8 cellular contexts compared by ENCODE assay signal in genomic region chr6:31952140-31952805, GRCh38. TPM values are rescaled to one million over a fixed set of nuclear protein-coding genes. Genes with fewer than 3 reads are reported as not detected.
DNase-seq lines count a peak whose midpoint lies in the region; ATAC-seq, FAIRE-seq and TF ChIP-seq lines count a peak whose summit lies in the region.

No MANE protein-coding gene starts in this region.

- DNase-seq in CD1c-positive myeloid dendritic cell (ENCODE audit: extremely low spot score) (peak; percentile 75), HCEC 1CT (peak; percentile 57), SK-N-DZ (ENCODE audit: low spot score) (peak; percentile 46), colonic mucosa (peak; percentile 66), HepG2 (ENCODE audit: low spot score) (peak; percentile 71), superior temporal gyrus (ENCODE audit: extremely low spot score) (peak; percentile 80)

- TF ChIP-seq EP300 in HepG2 (IDR thresholded peaks at IDR 0.05; ENCODE audit: low read depth in 2 of 2, low read length in 2 of 2) (no peak), HepG2 (CRISPR knock-in tag; IDR thresholded peaks at IDR 0.05; ENCODE audit: borderline replicate concordance) (no peak)

- no peak overlapping the region for H3K27ac ChIP-seq in colonic mucosa
- peak overlapping the region; percentile 27 for H3K27ac ChIP-seq in HepG2 (ENCODE audit: extremely low read length, insufficient read depth, low read length)

- no peak for TF ChIP-seq POLR2A in HepG2 (IDR thresholded peaks at IDR 0.05; ENCODE audit: insufficient read depth in 1 of 2, low read depth in 2 of 2, low read length in 2 of 2)

- TF ChIP-seq CTCF in colonic mucosa (IDR thresholded peaks at IDR 0.05) (peak; percentile 66), HepG2 (CRISPR knock-in tag; IDR thresholded peaks at IDR 0.05) (peak; percentile 93)

- H3K4me1 ChIP-seq in colonic mucosa (no peaks in the 10 kb centered on the region), HepG2 (ENCODE audit: insufficient read depth, low read length) (peaks cover 38% of the 10 kb centered on the region)

- H3K4me2 ChIP-seq in HepG2 (ENCODE audit: low read depth, low read length) = no peak overlapping the region

- POLR2A ChIA-PET in HepG2 (lab: Yijun Ruan, JAX) = interaction anchor here (0.5 to 6.3 kb wide), 34 partner anchors 10 to 297 kb away, joined by 3 to 69 read pairs (median 6); partner anchors contain the start of genes APOM, C2, DXO and EHMT2

- H3K27me3 ChIP-seq in colonic mucosa = no peaks in the 10 kb centered on the region
- H3K27me3 ChIP-seq in HepG2 (ENCODE audit: control insufficient read depth in 1 of 2, insufficient read depth in 2 of 2, low read length in 2 of 2) = no peaks in the 10 kb centered on the region

- H4K20me1 ChIP-seq in HepG2 (ENCODE audit: insufficient read depth, low read length) = no peaks in the 10 kb centered on the region

- H3K36me3 ChIP-seq in colonic mucosa (peaks cover 11% of the 10 kb centered on the region), HepG2 (replicated peaks in 1 of 2; ENCODE audit: control insufficient read depth in 1 of 2, insufficient read depth in 2 of 2, low read length in 2 of 2) (peaks cover 43 to 93% of the 10 kb centered on the region in 2 experiments)

- H3K9me3 ChIP-seq in colonic mucosa (no peaks in the 10 kb centered on the region), HepG2 (ENCODE audit: low read length) (no peaks in the 10 kb centered on the region)

- ATAC-seq in HepG2 (peak; percentile 88), HG03097 (IDR thresholded peaks at IDR 0.05; ENCODE audit: low FRiP score, unreplicated experiment) (no peak), HG02763 (IDR thresholded peaks at IDR 0.05; ENCODE audit: unreplicated experiment) (no peak)

- H3K9ac ChIP-seq in colonic mucosa (ENCODE audit: low read depth in 2 of 2, low read length in 2 of 2) (no peak overlapping the region), HepG2 (ENCODE audit: insufficient read depth, low read depth, low read length) (0 out of 2 replicates have a peak overlapping the region, but pooled peaks have one; percentile 2)

- no peak overlapping the region for H2AFZ ChIP-seq in HepG2 (ENCODE audit: low read length)

- BruUV-seq in HepG2 (replicated peaks; lab: Mats Ljungman, UMichigan) = no TSS peak

- no peak overlapping the region for H3K4me3 ChIP-seq in colonic mucosa
- H3K4me3 ChIP-seq in HepG2 (replicated peaks in 1 of 3; ENCODE audit: insufficient read depth in 1 of 3, low read depth in 2 of 3, low read length in 3 of 3) = no peak overlapping the region

- WGBS in HepG2 (ENCODE audit: low lambda C conversion rate) = 32% methylated on average over 5 of the region's 5 CpGs

- CTCF ChIA-PET in HepG2 (lab: Yijun Ruan, JAX; ENCODE audit: low intra/inter-chr PET ratio, low total read pairs) = interaction anchor here (1.0 to 1.5 kb wide), 6 partner anchors 12 to 272 kb away, joined by 3 to 6 read pairs (median 4); partner anchors contain the start of genes LY6G5C and ZBTB12

- intact Hi-C loops in colonic mucosa (cut with DNase I) (loop anchor here (5.0 to 10.0 kb wide), 3 partner anchors 50 to 277 kb away; partner anchors contain the start of genes SAPCD1 and ZBTB12), HepG2 (cut with micrococcal nuclease; ENCODE audit: unreplicated experiment) (loop anchor here (1.0 to 10.0 kb wide), 4 partner anchors 29 to 117 kb away; partner anchors contain the start of gene ZBTB12)

- peak; percentile 99 for FAIRE-seq in HepG2 (lab: Jason Lieb, UNC)

- peak; percentile 97 for TF ChIP-seq RAD21 in HepG2 (CRISPR knock-in tag; IDR thresholded peaks at IDR 0.05)

- in situ Hi-C loops in HepG2 (cut with HindIII; ENCODE audit: extremely low pct_ligation_motif_present, low pct_unique_long_range_greater_than_20kb) = no loop called here

- H3K79me2 ChIP-seq in HepG2 (ENCODE audit: insufficient read depth, low read length) = peaks cover 13% of the 10 kb centered on the region

RNA-seq across cellular contexts. Expression of gene CFB, which starts 6.4 kb away (rescaled TPM):
- polyA plus RNA-seq in SK-N-DZ (2014; cell fraction: cytosol; rRNA removed) = not detected in 2 replicates
- 0.42 TPM in 1 of 2 replicates, not detected in the other for polyA plus RNA-seq in SK-N-DZ (2014; cell fraction: nucleus; rRNA removed)
- total RNA-seq in colonic mucosa (10 to 100 TPM; 20.4 to 60.6 TPM), HepG2 (2016; rRNA removed; fragmentation: Illumina TruSeq; extraction: Trizol) (71.1 and 171 TPM in 2 replicates)
- total RNA-seq in HepG2 (2016; cell fraction: cytosol; rRNA removed; fragmentation: Illumina TruSeq; extraction: Trizol; ENCODE audit: low read depth) = 36.8 and 37.7 TPM in 2 replicates
- 65.1 and 180 TPM in 2 replicates for total RNA-seq in HepG2 (2016; cell fraction: insoluble cytoplasmic fraction; rRNA removed; fragmentation: Illumina TruSeq; extraction: Trizol)
- total RNA-seq in HepG2 (2016; cell fraction: membrane; rRNA removed; fragmentation: Illumina TruSeq; extraction: Trizol) = 37.5 and 44.4 TPM in 2 replicates
- total RNA-seq in HepG2 (2016; cell fraction: nucleus; rRNA removed; fragmentation: Illumina TruSeq; extraction: Trizol) = 202 and 235 TPM in 2 replicates
- 513 and 772 TPM in 2 replicates for polyA plus RNA-seq in HepG2 (2011; rRNA removed)
- 355 and 506 TPM in 2 replicates for polyA plus RNA-seq in HepG2 (2011; cell fraction: cytosol; rRNA removed)
- 3,065 and 3,175 TPM in 2 replicates for polyA plus RNA-seq in HepG2 (2011; cell fraction: nucleus; rRNA removed)
- 460 and 611 TPM in 2 replicates for polyA plus RNA-seq in HepG2 (2012)
- 25.3 and 27.9 TPM in 2 replicates for polyA plus RNA-seq in HepG2 (2016; cell fraction: cytosol; fragmentation: Illumina TruSeq; extraction: Trizol; ENCODE audit: low read depth)
- 66.3 and 72.4 TPM in 2 replicates for polyA plus RNA-seq in HepG2 (2016; cell fraction: insoluble cytoplasmic fraction; fragmentation: Illumina TruSeq; extraction: Trizol; ENCODE audit: low read depth)
- 31.9 and 32.4 TPM in 2 replicates for polyA plus RNA-seq in HepG2 (2016; cell fraction: membrane; fragmentation: Illumina TruSeq; extraction: Trizol; ENCODE audit: low read depth)
- 450 and 455 TPM in 2 replicates for polyA plus RNA-seq in HepG2 (2016; cell fraction: nucleus; fragmentation: Illumina TruSeq; extraction: Trizol; ENCODE audit: insufficient read depth, low read depth)
- 88.1 and 583 TPM in 2 replicates for polyA minus RNA-seq in HepG2 (2011; rRNA and poly(A)+ RNA removed; ENCODE audit: low replicate concordance)
- 179 and 284 TPM in 2 replicates for polyA minus RNA-seq in HepG2 (2011; cell fraction: cytosol; rRNA and poly(A)+ RNA removed)
- 584 and 876 TPM in 2 replicates for polyA minus RNA-seq in HepG2 (2011; cell fraction: nucleus; rRNA and poly(A)+ RNA removed)

RNA-seq across cellular contexts. Expression of gene NELFE, which starts 6.5 kb away (rescaled TPM):
- 146 and 170 TPM in 2 replicates for polyA plus RNA-seq in SK-N-DZ (2014; cell fraction: cytosol; rRNA removed)
- 120 and 128 TPM in 2 replicates for polyA plus RNA-seq in SK-N-DZ (2014; cell fraction: nucleus; rRNA removed)
- 10 to 100 TPM; 50.3 to 55.6 TPM for total RNA-seq in colonic mucosa
- 69.8 and 80.4 TPM in 2 replicates for total RNA-seq in HepG2 (2016; rRNA removed; fragmentation: Illumina TruSeq; extraction: Trizol)
- 16.4 and 17.3 TPM in 2 replicates for total RNA-seq in HepG2 (2016; cell fraction: cytosol; rRNA removed; fragmentation: Illumina TruSeq; extraction: Trizol; ENCODE audit: low read depth)
- 74.0 and 80.6 TPM in 2 replicates for total RNA-seq in HepG2 (2016; cell fraction: insoluble cytoplasmic fraction; rRNA removed; fragmentation: Illumina TruSeq; extraction: Trizol)
- total RNA-seq in HepG2 (2016; cell fraction: membrane; rRNA removed; fragmentation: Illumina TruSeq; extraction: Trizol) = 26.9 and 28.4 TPM in 2 replicates
- total RNA-seq in HepG2 (2016; cell fraction: nucleus; rRNA removed; fragmentation: Illumina TruSeq; extraction: Trizol) = 42.0 and 51.8 TPM in 2 replicates
- 51.3 and 57.3 TPM in 2 replicates for polyA plus RNA-seq in HepG2 (2011; rRNA removed)
- 47.6 and 49.7 TPM in 2 replicates for polyA plus RNA-seq in HepG2 (2011; cell fraction: cytosol; rRNA removed)
- polyA plus RNA-seq in HepG2 (2011; cell fraction: nucleus; rRNA removed) = 88.2 and 90.6 TPM in 2 replicates
- polyA plus RNA-seq in HepG2 (2012) = 44.8 and 55.5 TPM in 2 replicates
- 23.1 and 27.4 TPM in 2 replicates for polyA plus RNA-seq in HepG2 (2016; cell fraction: cytosol; fragmentation: Illumina TruSeq; extraction: Trizol; ENCODE audit: low read depth)
- polyA plus RNA-seq in HepG2 (2016; cell fraction: insoluble cytoplasmic fraction; fragmentation: Illumina TruSeq; extraction: Trizol; ENCODE audit: low read depth) = 108 and 114 TPM in 2 replicates
- 26.7 and 29.7 TPM in 2 replicates for polyA plus RNA-seq in HepG2 (2016; cell fraction: membrane; fragmentation: Illumina TruSeq; extraction: Trizol; ENCODE audit: low read depth)
- 92.2 and 97.8 TPM in 2 replicates for polyA plus RNA-seq in HepG2 (2016; cell fraction: nucleus; fragmentation: Illumina TruSeq; extraction: Trizol; ENCODE audit: insufficient read depth, low read depth)
- polyA minus RNA-seq in HepG2 (2011; rRNA and poly(A)+ RNA removed; ENCODE audit: low replicate concordance) = 21.2 and 60.8 TPM in 2 replicates
- polyA minus RNA-seq in HepG2 (2011; cell fraction: cytosol; rRNA and poly(A)+ RNA removed) = 19.5 and 20.9 TPM in 2 replicates
- polyA minus RNA-seq in HepG2 (2011; cell fraction: nucleus; rRNA and poly(A)+ RNA removed) = 23.2 and 28.1 TPM in 2 replicates

RNA-seq across cellular contexts. Expression of gene SKIC2, which starts 6.7 kb away (rescaled TPM):
- polyA plus RNA-seq in SK-N-DZ (2014; cell fraction: cytosol; rRNA removed) = 31.3 and 31.4 TPM in 2 replicates
- polyA plus RNA-seq in SK-N-DZ (2014; cell fraction: nucleus; rRNA removed) = 195 and 266 TPM in 2 replicates
- total RNA-seq in colonic mucosa (10 to 100 TPM; 52.5 to 81.1 TPM), HepG2 (2016; rRNA removed; fragmentation: Illumina TruSeq; extraction: Trizol) (59.7 and 67.1 TPM in 2 replicates)
- total RNA-seq in HepG2 (2016; cell fraction: cytosol; rRNA removed; fragmentation: Illumina TruSeq; extraction: Trizol; ENCODE audit: low read depth) = 7.6 and 9.8 TPM in 2 replicates
- total RNA-seq in HepG2 (2016; cell fraction: insoluble cytoplasmic fraction; rRNA removed; fragmentation: Illumina TruSeq; extraction: Trizol) = 53.4 and 70.9 TPM in 2 replicates
- total RNA-seq in HepG2 (2016; cell fraction: membrane; rRNA removed; fragmentation: Illumina TruSeq; extraction: Trizol) = 13.4 and 14.4 TPM in 2 replicates
- total RNA-seq in HepG2 (2016; cell fraction: nucleus; rRNA removed; fragmentation: Illumina TruSeq; extraction: Trizol) = 77.4 and 85.4 TPM in 2 replicates
- 68.4 and 76.1 TPM in 2 replicates for polyA plus RNA-seq in HepG2 (2011; rRNA removed)
- polyA plus RNA-seq in HepG2 (2011; cell fraction: cytosol; rRNA removed) = 18.2 and 29.4 TPM in 2 replicates
- polyA plus RNA-seq in HepG2 (2011; cell fraction: nucleus; rRNA removed) = 625 and 693 TPM in 2 replicates
- polyA plus RNA-seq in HepG2 (2012) = 56.2 and 67.8 TPM in 2 replicates
- 4.6 and 5.9 TPM in 2 replicates for polyA plus RNA-seq in HepG2 (2016; cell fraction: cytosol; fragmentation: Illumina TruSeq; extraction: Trizol; ENCODE audit: low read depth)
- 42.8 and 43.4 TPM in 2 replicates for polyA plus RNA-seq in HepG2 (2016; cell fraction: insoluble cytoplasmic fraction; fragmentation: Illumina TruSeq; extraction: Trizol; ENCODE audit: low read depth)
- 9.6 and 10.0 TPM in 2 replicates for polyA plus RNA-seq in HepG2 (2016; cell fraction: membrane; fragmentation: Illumina TruSeq; extraction: Trizol; ENCODE audit: low read depth)
- polyA plus RNA-seq in HepG2 (2016; cell fraction: nucleus; fragmentation: Illumina TruSeq; extraction: Trizol; ENCODE audit: insufficient read depth, low read depth) = 189 and 193 TPM in 2 replicates
- polyA minus RNA-seq in HepG2 (2011; rRNA and poly(A)+ RNA removed; ENCODE audit: low replicate concordance) = 100 and 116 TPM in 2 replicates
- polyA minus RNA-seq in HepG2 (2011; cell fraction: cytosol; rRNA and poly(A)+ RNA removed) = 33.1 and 33.7 TPM in 2 replicates
- polyA minus RNA-seq in HepG2 (2011; cell fraction: nucleus; rRNA and poly(A)+ RNA removed) = 135 and 162 TPM in 2 replicates

RNA-seq across cellular contexts. Expression of gene DXO, which starts 19.7 kb away (rescaled TPM):
- 27.3 and 29.7 TPM in 2 replicates for polyA plus RNA-seq in SK-N-DZ (2014; cell fraction: cytosol; rRNA removed)
- polyA plus RNA-seq in SK-N-DZ (2014; cell fraction: nucleus; rRNA removed) = 109 and 119 TPM in 2 replicates
- total RNA-seq in colonic mucosa (10 to 100 TPM; 13.0 to 16.1 TPM), HepG2 (2016; rRNA removed; fragmentation: Illumina TruSeq; extraction: Trizol) (10.8 and 18.6 TPM in 2 replicates)
- total RNA-seq in HepG2 (2016; cell fraction: cytosol; rRNA removed; fragmentation: Illumina TruSeq; extraction: Trizol; ENCODE audit: low read depth) = 9.0 and 14.9 TPM in 2 replicates
- total RNA-seq in HepG2 (2016; cell fraction: insoluble cytoplasmic fraction; rRNA removed; fragmentation: Illumina TruSeq; extraction: Trizol) = 12.3 and 16.4 TPM in 2 replicates
- total RNA-seq in HepG2 (2016; cell fraction: membrane; rRNA removed; fragmentation: Illumina TruSeq; extraction: Trizol) = 10.9 and 16.6 TPM in 2 replicates
- total RNA-seq in HepG2 (2016; cell fraction: nucleus; rRNA removed; fragmentation: Illumina TruSeq; extraction: Trizol) = 17.8 and 22.3 TPM in 2 replicates
- 26.2 and 28.9 TPM in 2 replicates for polyA plus RNA-seq in HepG2 (2011; rRNA removed)
- 17.8 and 24.8 TPM in 2 replicates for polyA plus RNA-seq in HepG2 (2011; cell fraction: cytosol; rRNA removed)
- 145 and 157 TPM in 2 replicates for polyA plus RNA-seq in HepG2 (2011; cell fraction: nucleus; rRNA removed)
- 16.4 and 25.9 TPM in 2 replicates for polyA plus RNA-seq in HepG2 (2012)
- polyA plus RNA-seq in HepG2 (2016; cell fraction: cytosol; fragmentation: Illumina TruSeq; extraction: Trizol; ENCODE audit: low read depth) = 12.5 and 17.3 TPM in 2 replicates
- 16.7 and 17.2 TPM in 2 replicates for polyA plus RNA-seq in HepG2 (2016; cell fraction: insoluble cytoplasmic fraction; fragmentation: Illumina TruSeq; extraction: Trizol; ENCODE audit: low read depth)
- polyA plus RNA-seq in HepG2 (2016; cell fraction: membrane; fragmentation: Illumina TruSeq; extraction: Trizol; ENCODE audit: low read depth) = 14.6 and 18.4 TPM in 2 replicates
- polyA plus RNA-seq in HepG2 (2016; cell fraction: nucleus; fragmentation: Illumina TruSeq; extraction: Trizol; ENCODE audit: insufficient read depth, low read depth) = 53.7 and 55.2 TPM in 2 replicates
- 43.0 TPM in 2 replicates for polyA minus RNA-seq in HepG2 (2011; rRNA and poly(A)+ RNA removed; ENCODE audit: low replicate concordance)
- 10.4 TPM in 2 replicates for polyA minus RNA-seq in HepG2 (2011; cell fraction: cytosol; rRNA and poly(A)+ RNA removed)
- 34.1 and 38.2 TPM in 2 replicates for polyA minus RNA-seq in HepG2 (2011; cell fraction: nucleus; rRNA and poly(A)+ RNA removed)

RNA-seq across cellular contexts. Expression of gene C2, which starts 24.8 kb away (rescaled TPM):
- 2.2 TPM in 1 of 2 replicates, not detected in the other for polyA plus RNA-seq in SK-N-DZ (2014; cell fraction: cytosol; rRNA removed)
- 0.19 TPM in 1 of 2 replicates, not detected in the other for polyA plus RNA-seq in SK-N-DZ (2014; cell fraction: nucleus; rRNA removed)
- total RNA-seq in colonic mucosa = 10 to 100 TPM in 1 of 2 donors, 1 to 10 TPM in 1; 7.8 to 15.2 TPM
- total RNA-seq in HepG2 (2016; rRNA removed; fragmentation: Illumina TruSeq; extraction: Trizol) = 70.9 and 165 TPM in 2 replicates
- 13.2 and 15.8 TPM in 2 replicates for total RNA-seq in HepG2 (2016; cell fraction: cytosol; rRNA removed; fragmentation: Illumina TruSeq; extraction: Trizol; ENCODE audit: low read depth)
- 59.3 and 162 TPM in 2 replicates for total RNA-seq in HepG2 (2016; cell fraction: insoluble cytoplasmic fraction; rRNA removed; fragmentation: Illumina TruSeq; extraction: Trizol)
- total RNA-seq in HepG2 (2016; cell fraction: membrane; rRNA removed; fragmentation: Illumina TruSeq; extraction: Trizol) = 25.4 and 27.2 TPM in 2 replicates
- total RNA-seq in HepG2 (2016; cell fraction: nucleus; rRNA removed; fragmentation: Illumina TruSeq; extraction: Trizol) = 122 and 155 TPM in 2 replicates
- 307 and 450 TPM in 2 replicates for polyA plus RNA-seq in HepG2 (2011; rRNA removed)
- 311 and 377 TPM in 2 replicates for polyA plus RNA-seq in HepG2 (2011; cell fraction: cytosol; rRNA removed)
- polyA plus RNA-seq in HepG2 (2011; cell fraction: nucleus; rRNA removed) = 302 and 372 TPM in 2 replicates
- polyA plus RNA-seq in HepG2 (2012) = 396 and 449 TPM in 2 replicates
- 15.6 and 16.1 TPM in 2 replicates for polyA plus RNA-seq in HepG2 (2016; cell fraction: cytosol; fragmentation: Illumina TruSeq; extraction: Trizol; ENCODE audit: low read depth)
- 54.0 and 67.9 TPM in 2 replicates for polyA plus RNA-seq in HepG2 (2016; cell fraction: insoluble cytoplasmic fraction; fragmentation: Illumina TruSeq; extraction: Trizol; ENCODE audit: low read depth)
- polyA plus RNA-seq in HepG2 (2016; cell fraction: membrane; fragmentation: Illumina TruSeq; extraction: Trizol; ENCODE audit: low read depth) = 22.0 and 23.6 TPM in 2 replicates
- 194 and 212 TPM in 2 replicates for polyA plus RNA-seq in HepG2 (2016; cell fraction: nucleus; fragmentation: Illumina TruSeq; extraction: Trizol; ENCODE audit: insufficient read depth, low read depth)
- polyA minus RNA-seq in HepG2 (2011; rRNA and poly(A)+ RNA removed; ENCODE audit: low replicate concordance) = 0.58 and 518 TPM in 2 replicates
- polyA minus RNA-seq in HepG2 (2011; cell fraction: cytosol; rRNA and poly(A)+ RNA removed) = 120 and 232 TPM in 2 replicates
- polyA minus RNA-seq in HepG2 (2011; cell fraction: nucleus; rRNA and poly(A)+ RNA removed) = 89.4 and 148 TPM in 2 replicates
